In the genomic region with DNA sequence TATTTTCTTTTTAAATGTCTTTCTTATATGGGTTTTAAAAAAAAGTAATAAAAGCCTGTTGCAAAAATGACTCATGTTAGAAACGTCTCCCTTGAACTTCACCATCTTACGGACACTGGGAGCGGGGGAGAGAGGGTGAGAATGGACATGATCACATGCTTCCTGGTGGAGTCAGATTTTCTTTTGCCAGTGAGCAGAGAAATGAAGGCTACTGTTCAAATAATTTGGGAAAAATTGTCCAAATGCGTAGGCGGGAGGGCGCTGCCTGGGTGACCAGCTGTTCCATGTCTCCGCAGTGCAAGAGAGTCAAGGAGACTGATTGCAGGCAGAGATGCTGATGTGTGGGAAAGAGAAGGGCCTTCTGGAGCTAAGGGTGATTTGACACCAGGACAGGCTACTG, we compare ENCODE assay signal across 10 cellular contexts. TPM values are rescaled to one million over a fixed set of nuclear protein-coding genes. Genes with fewer than 3 reads are reported as not detected.
DNase-seq lines count a peak whose midpoint lies in the region; ATAC-seq, FAIRE-seq and TF ChIP-seq lines count a peak whose summit lies in the region.
"Had no signal": no experiment of that assay in that cellular context is flagged by ENCODE, and none has a peak within 500 bp of the region (broad histone marks: within the 10 kb centered on the region; RNA-seq: fewer than 3 reads in every experiment).

No MANE protein-coding gene starts in this region.

- H3K27ac ChIP-seq in lung (ENCODE audit: low read depth in 1 of 2, low read length in 1 of 2) = no peak overlapping the region
- no peak overlapping the region for H3K27ac ChIP-seq in Peyer's patch

- intact Hi-C loops in Caco-2 (cut with micrococcal nuclease; ENCODE audit: unreplicated experiment) = no loop called here

- DNase-seq in A172 (ENCODE audit: low spot score) = peak; percentile 84
- peak; percentile 87 for DNase-seq in HTR-8/SVneo (ENCODE audit: insufficient read length, low spot score)
- no peak for DNase-seq in chondrocyte (ENCODE audit: low spot score)
- DNase-seq in lung (ENCODE audit: low spot score) = peak; percentile 37
- DNase-seq in glutamatergic neuron = no peak
- DNase-seq in Caco-2 = no peak
- DNase-seq in Peyer's patch = no peak
- DNase-seq: Calu3, KG1 had no signal

- BruUV-seq in Caco-2 (replicated peaks; lab: Mats Ljungman, UMichigan) = no TSS peak

- no peaks in the 10 kb centered on the region for H3K27me3 ChIP-seq in lung (ENCODE audit: control insufficient read depth, insufficient read depth)
- H3K27me3 ChIP-seq in Caco-2 (replicated peaks; ENCODE audit: control insufficient read depth, insufficient read depth, low read length) = no peaks in the 10 kb centered on the region
- no peaks in the 10 kb centered on the region for H3K27me3 ChIP-seq in Peyer's patch

- H3K36me3 Mint-ChIP-seq in chondrocyte (ENCODE audit: low read depth) = peaks cover 20% of the 10 kb centered on the region
- no peaks in the 10 kb centered on the region for H3K36me3 Mint-ChIP-seq in glutamatergic neuron (ENCODE audit: unreplicated experiment)
- H3K36me3 Mint-ChIP-seq in Caco-2 (ENCODE audit: insufficient read depth, unreplicated experiment) = peaks cover 13% of the 10 kb centered on the region

- TF ChIP-seq CTCF in chondrocyte (IDR thresholded peaks at IDR 0.05) (no peak), lung (IDR thresholded peaks at IDR 0.05; ENCODE audit: control extremely low read depth, extremely low read depth) (no peak), glutamatergic neuron (IDR thresholded peaks at IDR 0.05; ENCODE audit: partially characterized antibody, unreplicated experiment) (no peak), Caco-2 (IDR thresholded peaks at IDR 0.05; ENCODE audit: insufficient read depth in 1 of 2, low read depth in 1 of 2, low read length in 1 of 2, severe bottlenecking in 1 of 2, unreplicated experiment in 1 of 2) (no peak), Peyer's patch (IDR thresholded peaks at IDR 0.05) (no peak)

- H3K9me3 ChIP-seq in lung (ENCODE audit: control insufficient read depth in 2 of 2, insufficient read depth in 1 of 2, low read length in 1 of 2) = peaks cover 0 to 2% of the 10 kb centered on the region in 2 donors
- H3K9me3 ChIP-seq in Caco-2 = no peaks in the 10 kb centered on the region
- no peaks in the 10 kb centered on the region for H3K9me3 ChIP-seq in Peyer's patch

- no peak overlapping the region for H3K4me3 ChIP-seq in lung
- no peak overlapping the region for H3K4me3 ChIP-seq in Caco-2 (ENCODE audit: low read depth, low read length)
- no peak overlapping the region for H3K4me3 ChIP-seq in Peyer's patch

- H3K36me3 ChIP-seq in lung (ENCODE audit: control insufficient read depth in 2 of 2, insufficient read depth in 2 of 2, low read length in 2 of 2) = peaks cover 17 to 52% of the 10 kb centered on the region in 2 donors
- H3K36me3 ChIP-seq in Caco-2 (ENCODE audit: control insufficient read depth, insufficient read depth, low read length) = no peaks in the 10 kb centered on the region; the same call in 1 of the 2 replicates
- peaks cover 0 to 73% (median 0%) of the 10 kb centered on the region in 3 donors for H3K36me3 ChIP-seq in Peyer's patch

- POLR2A ChIA-PET in Caco-2 (lab: Charles Lee) = no interaction called here

- no peak for TF ChIP-seq POLR2A in Peyer's patch (IDR thresholded peaks at IDR 0.05)

- no peak for ATAC-seq in lung (ENCODE audit: insufficient read depth, low FRiP score)
- ATAC-seq in HG02852 (IDR thresholded peaks at IDR 0.05; ENCODE audit: unreplicated experiment) = no peak

- H3K4me1 Mint-ChIP-seq in chondrocyte (ENCODE audit: low read depth) = peaks cover 41% of the 10 kb centered on the region
- no peaks in the 10 kb centered on the region for H3K4me1 Mint-ChIP-seq in glutamatergic neuron (ENCODE audit: low read depth, unreplicated experiment)
- no peaks in the 10 kb centered on the region for H3K4me1 Mint-ChIP-seq in Caco-2 (ENCODE audit: low read depth, unreplicated experiment)

- no peak for FAIRE-seq in HTR-8/SVneo (lab: Jason Lieb, UNC)

- H3K9me3 Mint-ChIP-seq in chondrocyte (ENCODE audit: low read depth) (no peaks in the 10 kb centered on the region), glutamatergic neuron (ENCODE audit: unreplicated experiment) (no peaks in the 10 kb centered on the region), Caco-2 (ENCODE audit: unreplicated experiment) (no peaks in the 10 kb centered on the region)

- H3K4me3 Mint-ChIP-seq in chondrocyte (ENCODE audit: unreplicated experiment) = no peak overlapping the region
- H3K4me3 Mint-ChIP-seq in glutamatergic neuron (ENCODE audit: unreplicated experiment) = no peak overlapping the region
- no peak overlapping the region for H3K4me3 Mint-ChIP-seq in Caco-2 (ENCODE audit: unreplicated experiment)

- 78 to 87% methylated on average over 7 of the region's 7 CpGs for WGBS in lung, 2 donors

- peak overlapping the region; percentile 93 for H3K27ac Mint-ChIP-seq in chondrocyte (ENCODE audit: unreplicated experiment)
- H3K27ac Mint-ChIP-seq in glutamatergic neuron (ENCODE audit: unreplicated experiment) = no peak overlapping the region
- no peak overlapping the region for H3K27ac Mint-ChIP-seq in Caco-2 (ENCODE audit: unreplicated experiment)

- H3K4me1 ChIP-seq in lung (ENCODE audit: control insufficient read depth in 2 of 2, insufficient read depth in 2 of 2, low read length in 2 of 2) (peaks cover 0 to 6% of the 10 kb centered on the region in 2 donors), Caco-2 (no peaks in the 10 kb centered on the region), Peyer's patch (no peaks in the 10 kb centered on the region)

- CTCF ChIA-PET in Caco-2 (lab: Charles Lee) = no interaction called here

- H3K27me3 Mint-ChIP-seq in chondrocyte (ENCODE audit: low read depth) (no peaks in the 10 kb centered on the region), glutamatergic neuron (ENCODE audit: unreplicated experiment) (peaks cover 2% of the 10 kb centered on the region), Caco-2 (ENCODE audit: insufficient read depth, unreplicated experiment) (no peaks in the 10 kb centered on the region)

RNA-seq across cellular contexts. Expression of a gene that starts 23.1 kb away (rescaled TPM):
- total RNA-seq in A172 (2014; rRNA removed; shearing (Covaris generic)) = 53.6 and 54.7 TPM in 2 replicates
- 33.9 to 50.5 TPM (median 34.7 TPM) in 3 replicates for total RNA-seq in chondrocyte
- 10 to 100 TPM; 35.5 to 78.9 TPM for total RNA-seq in lung
- 10 to 100 TPM; 27.7 to 50.9 TPM for polyA plus RNA-seq in lung
- total RNA-seq in glutamatergic neuron (ENCODE audit: unreplicated experiment) = 19.5 TPM
- 37.9 and 39.6 TPM in 2 replicates for total RNA-seq in Caco-2 (2022)
- total RNA-seq in Peyer's patch = 10 to 100 TPM; 20.0 to 66.0 (median 34.9) TPM

RNA-seq across cellular contexts. Expression of a gene that starts 46.1 kb away (rescaled TPM):
- total RNA-seq in A172 (2014; rRNA removed; shearing (Covaris generic)) = 26.8 and 32.8 TPM in 2 replicates
- total RNA-seq in chondrocyte (4.8 to 6.6 TPM (median 5.7 TPM) in 3 replicates), lung (10 to 100 TPM; 12.3 to 13.0 TPM), glutamatergic neuron (ENCODE audit: unreplicated experiment) (1.3 TPM), Caco-2 (2022) (0.16 TPM in 1 of 2 replicates, not detected in the other), Peyer's patch (1 to 10 TPM in 1 of 4 donors, under 1 TPM in 2, not detected in 1; 0.67 to 3.3 (median 0.85) TPM)
- polyA plus RNA-seq in lung = 1 to 10 TPM; 4.6 to 5.4 TPM

Comparison
In these comparisons a context has a peak if more than half of its experiments do, and no peak if none do; other contexts are left out.
1. DNase-seq: peak in A172 (single experiment), HTR-8/SVneo (single experiment) and lung (single experiment); none in chondrocyte (single experiment), glutamatergic neuron (single experiment), Caco-2 (0 of 2) and Peyer's patch (0 of 3).